In genomic region chr17:81294512-81295030, GRCh38 we compare ENCODE assay signal across 7 cellular contexts. TPM values are rescaled to one million over a fixed set of nuclear protein-coding genes. Genes with fewer than 3 reads are reported as not detected.
DNase-seq lines count a peak whose midpoint lies in the region; ATAC-seq and TF ChIP-seq lines count a peak whose summit lies in the region.

No MANE protein-coding gene starts in this region.

- H3K27me3 ChIP-seq in foreskin keratinocyte (no peaks in the 10 kb centered on the region), parathyroid adenoma (ENCODE audit: control insufficient read depth, insufficient read depth, low read length) (no peaks in the 10 kb centered on the region)

- peak overlapping the region; percentile 98 for H3K4me3 ChIP-seq in parathyroid adenoma (ENCODE audit: low read depth, low read length)

- peak overlapping the region; percentile 81 for H3K27ac ChIP-seq in foreskin keratinocyte
- H3K27ac ChIP-seq in parathyroid adenoma = peak overlapping the region; percentile 78

- H3K4me1 ChIP-seq in foreskin keratinocyte = peaks cover 7% of the 10 kb centered on the region
- peaks cover 4% of the 10 kb centered on the region for H3K4me1 ChIP-seq in parathyroid adenoma

- peak overlapping the region; percentile 79 for H3K9ac ChIP-seq in parathyroid adenoma

- TF ChIP-seq CTCF in foreskin keratinocyte (conservative IDR thresholded peaks at IDR 0.05) (no peak), parathyroid adenoma (IDR thresholded peaks at IDR 0.05) (no peak)

- ATAC-seq in GM19025 (IDR thresholded peaks at IDR 0.05; ENCODE audit: low read depth, unreplicated experiment) (peak; percentile 10), HG03439 (IDR thresholded peaks at IDR 0.05; ENCODE audit: unreplicated experiment) (peak; percentile 12), foreskin keratinocyte (no peak)

- H3K36me3 ChIP-seq in parathyroid adenoma (ENCODE audit: control insufficient read depth, insufficient read depth, low read length) = no peaks in the 10 kb centered on the region

- peaks cover 15% of the 10 kb centered on the region for H3K79me2 ChIP-seq in parathyroid adenoma

- peak overlapping the region; percentile 93 for H3K4me2 ChIP-seq in parathyroid adenoma (ENCODE audit: low read length)

- DNase-seq in activated T-cell treated with anti-CD3 and anti-CD28 coated beads, Interleukin-2, amount 50 U/mL, for 1 hour = peak; percentile 35
- no peak for DNase-seq in foreskin keratinocyte
- DNase-seq in NCI-H774 (lab: John Stamatoyannopoulos, UW) = no peak
- no peak for DNase-seq in GM19238 (ENCODE audit: insufficient read length, low spot score)

- no peaks in the 10 kb centered on the region for H3K9me3 ChIP-seq in parathyroid adenoma (ENCODE audit: control insufficient read depth, low read length)

- H2AFZ ChIP-seq in parathyroid adenoma = peak overlapping the region; percentile 95

RNA-seq across cellular contexts. Expression of gene SLC38A10, which starts 0.5 kb away (rescaled TPM):
- 36.6 and 41.3 TPM in 2 replicates for total RNA-seq in foreskin keratinocyte
- polyA plus RNA-seq in foreskin keratinocyte = 35.3 and 38.3 TPM in 2 replicates

RNA-seq across cellular contexts. Expression of gene NDUFAF8, which starts 55.5 kb away (rescaled TPM):
- 144 and 194 TPM in 2 replicates for total RNA-seq in foreskin keratinocyte
- polyA plus RNA-seq in foreskin keratinocyte = 172 and 212 TPM in 2 replicates

RNA-seq across cellular contexts. Expression of gene TEPSIN, which starts 55.7 kb away (rescaled TPM):
- 14.4 and 16.7 TPM in 2 replicates for total RNA-seq in foreskin keratinocyte
- 14.1 and 14.5 TPM in 2 replicates for polyA plus RNA-seq in foreskin keratinocyte
